8 cellular contexts compared by ENCODE assay signal in genomic region chr2:118013221-118013723, GRCh38. TPM values are rescaled to one million over a fixed set of nuclear protein-coding genes. Genes with fewer than 3 reads are reported as not detected.
DNase-seq lines count a peak whose midpoint lies in the region; ATAC-seq and TF ChIP-seq lines count a peak whose summit lies in the region.

No MANE protein-coding gene starts in this region.

- H3K27ac ChIP-seq in A673 (ENCODE audit: low read depth, low read length, poor library complexity, severe bottlenecking): peak overlapping the region; percentile 64

- H3K27me3 ChIP-seq in A673 (replicated peaks; ENCODE audit: insufficient read depth, low read depth, low read length, poor library complexity): no peaks in the 10 kb centered on the region

- no TSS peak for BruUV-seq in A673 (replicated peaks; lab: Mats Ljungman, UMichigan)

- peak; percentile 31 for ATAC-seq in GM18517 (IDR thresholded peaks at IDR 0.05; ENCODE audit: unreplicated experiment)
- peak; percentile 32 for ATAC-seq in HG02943 (IDR thresholded peaks at IDR 0.05; ENCODE audit: low read depth, unreplicated experiment)

- peaks cover 8% of the 10 kb centered on the region for H3K4me1 ChIP-seq in A673 (ENCODE audit: insufficient read depth, low read length, poor library complexity, severe bottlenecking)

- no peak for TF ChIP-seq CTCF in A673 (conservative IDR thresholded peaks at IDR 0.05; ENCODE audit: low read depth, low read length)

- H3K36me3 ChIP-seq in A673 (ENCODE audit: insufficient read depth, low read length, poor library complexity, severe bottlenecking): peaks cover 1% of the 10 kb centered on the region

- CTCF ChIA-PET in A673 (lab: Charles Lee): interaction anchor here (0.6 to 1.4 kb wide), 2 partner anchors 10 to 179 kb away, joined by 6 to 9 read pairs; no protein-coding TSS in a partner anchor

- peak; percentile 14 for DNase-seq in A673 (ENCODE audit: low spot score)
- peak; percentile 20 for DNase-seq in NCI-H526 treated with DMSO at 0.1 percent for 48 hours (lab: John Stamatoyannopoulos, UW)
- peak; percentile 3 for DNase-seq in activated gamma-delta T cell treated with anti-CD3 and anti-CD28 coated beads, Interleukin-2, amount 50 U/mL, for 16 hours (ENCODE audit: low read depth)
- DNase-seq in glomerular visceral epithelial cell (ENCODE audit: extremely low spot score): peak; percentile 41
- peak in 34 of 56 donors; percentile 11 to 59 (median 32) for DNase-seq in nucleus accumbens (lab: John Stamatoyannopoulos, UW)
- DNase-seq in NCI-H774 (lab: John Stamatoyannopoulos, UW): no peak

- intact Hi-C loops in A673 (cut with micrococcal nuclease; ENCODE audit: unreplicated experiment): no loop called here

- H3K9me3 ChIP-seq in A673 (ENCODE audit: low read depth, low read length, poor library complexity, severe bottlenecking): no peaks in the 10 kb centered on the region

- peak overlapping the region; percentile 90 for H3K4me3 ChIP-seq in A673 (ENCODE audit: low read depth, low read length, poor library complexity, severe bottlenecking)

- POLR2A ChIA-PET in A673 (lab: Charles Lee; ENCODE audit: low non-redundant PET): no interaction called here

RNA-seq across cellular contexts. Expression of gene CCDC93, which starts 0.6 kb away (rescaled TPM):
- 27.2 and 28.8 TPM in 2 replicates for total RNA-seq in A673 (2021)
